In the genomic region with DNA sequence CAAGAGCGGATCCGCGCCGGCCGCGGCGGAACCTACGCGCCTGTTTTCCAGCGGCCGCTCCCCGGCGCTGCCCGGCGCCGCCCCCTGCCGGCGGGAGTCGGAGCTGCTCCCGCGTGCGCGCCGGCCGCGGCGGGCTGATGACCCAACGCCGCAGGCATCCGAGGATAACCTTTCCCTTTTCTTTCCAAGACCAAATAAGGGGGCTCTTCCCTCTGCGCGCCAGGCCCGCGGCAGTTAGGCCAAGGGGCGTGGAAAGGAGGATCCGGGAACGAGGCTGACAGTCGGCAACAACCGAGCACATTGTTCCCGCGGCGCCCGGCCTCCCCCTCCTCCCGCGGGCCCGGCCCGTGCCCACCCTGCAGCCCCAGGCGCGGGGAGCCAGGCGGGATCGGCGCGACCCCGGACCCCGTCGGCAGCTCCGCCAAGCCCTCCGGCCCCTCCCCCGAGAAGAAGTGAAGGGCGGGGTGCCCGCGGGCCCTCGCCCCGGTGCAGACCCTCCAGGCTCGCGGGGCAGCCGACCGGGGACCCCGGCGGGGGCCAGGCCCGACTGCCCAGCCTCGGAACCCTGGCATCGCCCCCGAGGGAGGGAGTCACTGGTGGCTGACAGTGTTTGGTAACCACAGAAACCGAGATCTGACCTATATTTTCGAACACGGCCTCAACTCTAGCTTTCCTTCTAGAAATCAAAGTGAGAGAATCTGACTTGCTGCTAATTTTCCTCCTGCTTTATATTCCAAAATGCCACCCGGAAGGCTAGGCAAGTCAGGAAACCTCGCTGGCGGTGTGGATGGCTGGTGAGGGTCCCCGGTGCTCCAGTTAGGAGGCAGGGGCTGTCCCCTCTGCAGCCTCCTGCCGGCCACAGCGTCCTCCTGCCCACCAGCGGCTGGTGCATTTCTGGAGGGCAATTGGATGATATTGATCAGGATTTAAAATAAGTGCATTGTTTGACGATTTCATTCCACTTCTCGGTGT, we compare ENCODE assay signal across 8 cellular contexts. TPM values are rescaled to one million over a fixed set of nuclear protein-coding genes. Genes with fewer than 3 reads are reported as not detected.
DNase-seq lines count a peak whose midpoint lies in the region; ATAC-seq and TF ChIP-seq lines count a peak whose summit lies in the region.

No MANE protein-coding gene starts in this region.

- peak overlapping the region; percentile 55 for H3K9ac ChIP-seq in endodermal cell (ENCODE audit: extremely low read depth, low read length, poor library complexity, severe bottlenecking)
- H3K9ac ChIP-seq in mesenchymal stem cell (ENCODE audit: low read length): peak overlapping the region; percentile 90

- H2BK12ac ChIP-seq in mesenchymal stem cell (ENCODE audit: low read length in 2 of 2): peak overlapping the region in 1 of 2 experiments; percentile 55

- H2BK15ac ChIP-seq in mesenchymal stem cell (ENCODE audit: low read depth, poor library complexity, severe bottlenecking): peak overlapping the region; percentile 89

- peaks cover 5% of the 10 kb centered on the region for H3K4me1 Mint-ChIP-seq in activated CD8-positive, alpha-beta memory T cell treated with anti-CD3 and anti-CD28 coated beads, Interleukin-2, amount 10 ng/mL, durations not matched to agents 7 days and 5 days
- H3K4me1 Mint-ChIP-seq in endodermal cell: peaks cover 4% of the 10 kb centered on the region

- TF ChIP-seq CTCF in endodermal cell (conservative IDR thresholded peaks at IDR 0.05): peak; percentile 85

- peak overlapping the region; percentile 99 for H4K8ac ChIP-seq in mesenchymal stem cell (ENCODE audit: low read length)

- H3K4me1 ChIP-seq in endodermal cell (ENCODE audit: control insufficient read depth, insufficient read depth, low read length): no peaks in the 10 kb centered on the region
- H3K4me1 ChIP-seq in mesenchymal stem cell (ENCODE audit: control insufficient read depth, insufficient read depth, low read depth, low read length): peaks cover 5% of the 10 kb centered on the region

- no peak overlapping the region for H2AK5ac ChIP-seq in mesenchymal stem cell (ENCODE audit: low read length, severe bottlenecking)

- H2AFZ ChIP-seq in mesenchymal stem cell (ENCODE audit: low read depth, low read length): peak overlapping the region; percentile 92

- peak overlapping the region; percentile 75 for H3K4me3 ChIP-seq in endodermal cell (ENCODE audit: low read length)
- peak overlapping the region; percentile 74 to 77 for H3K4me3 ChIP-seq in mesenchymal stem cell (ENCODE audit: insufficient read depth in 1 of 2, low read depth in 1 of 2, low read length in 2 of 2)

- H4K91ac ChIP-seq in mesenchymal stem cell (ENCODE audit: low read length): peak overlapping the region; percentile 55

- H3K4me2 ChIP-seq in mesenchymal stem cell (ENCODE audit: low read length, poor library complexity, severe bottlenecking): peak overlapping the region; percentile 97

- H3K4me3 Mint-ChIP-seq in activated CD8-positive, alpha-beta memory T cell treated with anti-CD3 and anti-CD28 coated beads, Interleukin-2, amount 10 ng/mL, durations not matched to agents 7 days and 5 days: peak overlapping the region; percentile 39
- peak overlapping the region; percentile 60 for H3K4me3 Mint-ChIP-seq in endodermal cell

- peak; percentile 80 for ATAC-seq in HG02852 (IDR thresholded peaks at IDR 0.05; ENCODE audit: unreplicated experiment)
- peak; percentile 88 for ATAC-seq in activated CD8-positive, alpha-beta memory T cell treated with anti-CD3 and anti-CD28 coated beads, Interleukin-2, amount 10 ng/mL, durations not matched to agents 7 days and 5 days

- no peaks in the 10 kb centered on the region for H3K79me1 ChIP-seq in mesenchymal stem cell (replicated peaks; ENCODE audit: low read length, poor library complexity, severe bottlenecking)

- peak overlapping the region; percentile 75 for H2BK5ac ChIP-seq in mesenchymal stem cell (ENCODE audit: low read depth, low read length, poor library complexity, severe bottlenecking)

- H3K9me3 ChIP-seq in endodermal cell (ENCODE audit: control insufficient read depth, low read length) (no peaks in the 10 kb centered on the region), mesenchymal stem cell (ENCODE audit: control insufficient read depth, low read length) (no peaks in the 10 kb centered on the region)

- peak; percentile 24 to 66 for DNase-seq in NCI-H446 (lab: John Stamatoyannopoulos, UW)
- no peak for DNase-seq in NCI-H446 treated with DMSO at 0.1 percent for 48 hours (lab: John Stamatoyannopoulos, UW)
- DNase-seq in NCI-H2196 treated with DMSO at 0.1 percent for 48 hours (lab: John Stamatoyannopoulos, UW; ENCODE audit: unreplicated experiment): peak; percentile 36
- DNase-seq in activated CD8-positive, alpha-beta memory T cell treated with anti-CD3 and anti-CD28 coated beads, Interleukin-2, amount 10 ng/mL, durations not matched to agents 7 days and 5 days: no peak
- DNase-seq in endodermal cell: peak; percentile 95
- peak; percentile 90 for DNase-seq in mesenchymal stem cell
- peak in 2 of 3 donors; percentile 7 to 28 for DNase-seq in stimulated activated CD4-positive, alpha-beta T cell treated with anti-CD3 and anti-CD28 coated beads, TNF-alpha, amount 100 ng/mL, for 48 hours (ENCODE audit: low read depth in 3 of 3)

- H3K27me3 ChIP-seq in endodermal cell (ENCODE audit: control insufficient read depth, insufficient read depth, low read length, poor library complexity, severe bottlenecking): peaks cover 21% of the 10 kb centered on the region
- peaks cover 18 to 20% of the 10 kb centered on the region in 2 experiments for H3K27me3 ChIP-seq in mesenchymal stem cell (ENCODE audit: control insufficient read depth in 1 of 2, insufficient read depth in 1 of 2, low read length in 2 of 2)

- H3K18ac ChIP-seq in mesenchymal stem cell (ENCODE audit: low read depth in 1 of 2, low read length in 2 of 2): peak overlapping the region; percentile 79 to 91

- no peak overlapping the region for H3K23ac ChIP-seq in mesenchymal stem cell (ENCODE audit: low read length in 2 of 2)

- H3K27ac ChIP-seq in endodermal cell (ENCODE audit: low read depth, low read length) (peak overlapping the region; percentile 81), mesenchymal stem cell (ENCODE audit: low read length, poor library complexity, severe bottlenecking) (peak overlapping the region; percentile 53)

- CTCF ChIA-PET in activated CD8-positive, alpha-beta memory T cell treated with anti-CD3 and anti-CD28 coated beads, Interleukin-2, amount 10 ng/mL, durations not matched to agents 7 days and 5 days (lab: Charles Lee): interaction anchor here (0.6 to 5.2 kb wide), 13 partner anchors 10 to 411 kb away, joined by 3 to 38 read pairs (median 4); partner anchors contain the start of gene SYNM

- H3K14ac ChIP-seq in mesenchymal stem cell (ENCODE audit: low read length in 2 of 2): no peak overlapping the region

- H2BK120ac ChIP-seq in mesenchymal stem cell (ENCODE audit: low read depth, low read length): peak overlapping the region; percentile 87

- H3K9me3 Mint-ChIP-seq in activated CD8-positive, alpha-beta memory T cell treated with anti-CD3 and anti-CD28 coated beads, Interleukin-2, amount 10 ng/mL, durations not matched to agents 7 days and 5 days (ENCODE audit: low read depth): no peaks in the 10 kb centered on the region
- H3K9me3 Mint-ChIP-seq in endodermal cell: no peaks in the 10 kb centered on the region

- no peaks in the 10 kb centered on the region for H3K36me3 Mint-ChIP-seq in activated CD8-positive, alpha-beta memory T cell treated with anti-CD3 and anti-CD28 coated beads, Interleukin-2, amount 10 ng/mL, durations not matched to agents 7 days and 5 days
- no peaks in the 10 kb centered on the region for H3K36me3 Mint-ChIP-seq in endodermal cell (ENCODE audit: low read depth)

- no peak overlapping the region for H3K27ac Mint-ChIP-seq in activated CD8-positive, alpha-beta memory T cell treated with anti-CD3 and anti-CD28 coated beads, Interleukin-2, amount 10 ng/mL, durations not matched to agents 7 days and 5 days
- peak overlapping the region; percentile 89 for H3K27ac Mint-ChIP-seq in endodermal cell

- H3K4ac ChIP-seq in mesenchymal stem cell (ENCODE audit: low read depth in 1 of 2, low read length in 2 of 2): peak overlapping the region; percentile 90 to 94

- 6 to 13% methylated on average over 35 to 86 of the region's 86 CpGs for WGBS in endodermal cell (ENCODE audit: insufficient coverage in 1 of 2, insufficient read length in 1 of 2), 2 experiments
- 7% methylated on average over 66 of the region's 86 CpGs for WGBS in mesenchymal stem cell

- no peaks in the 10 kb centered on the region for H3K36me3 ChIP-seq in endodermal cell (ENCODE audit: control insufficient read depth, insufficient read depth, low read length)
- no peaks in the 10 kb centered on the region for H3K36me3 ChIP-seq in mesenchymal stem cell (ENCODE audit: control insufficient read depth in 1 of 2, insufficient read depth in 2 of 2, low read depth in 1 of 2, low read length in 2 of 2)

- H3K27me3 Mint-ChIP-seq in activated CD8-positive, alpha-beta memory T cell treated with anti-CD3 and anti-CD28 coated beads, Interleukin-2, amount 10 ng/mL, durations not matched to agents 7 days and 5 days: peaks cover 45% of the 10 kb centered on the region
- peaks cover 52% of the 10 kb centered on the region for H3K27me3 Mint-ChIP-seq in endodermal cell (ENCODE audit: insufficient read depth)

RNA-seq across cellular contexts. Expression of gene SYNM, which starts 45.6 kb away (rescaled TPM):
- total RNA-seq in activated CD8-positive, alpha-beta memory T cell treated with anti-CD3 and anti-CD28 coated beads, Interleukin-2, amount 10 ng/mL, durations not matched to agents 7 days and 5 days: 1 to 10 TPM; 1.5 TPM
- total RNA-seq in endodermal cell: 10 to 100 TPM in 1 of 2 donors, 1 to 10 TPM in 1; 2.3 to 12.5 TPM
- 2.0 TPM for polyA plus RNA-seq in endodermal cell (2013, experiment 1 of 2)
- 2.5 TPM for polyA plus RNA-seq in endodermal cell (2013, experiment 2 of 2)
- 6.0 TPM for polyA plus RNA-seq in mesenchymal stem cell (2013, experiment 1 of 2)
- polyA plus RNA-seq in mesenchymal stem cell (2013, experiment 2 of 2): 5.7 TPM

RNA-seq across cellular contexts. Expression of gene PGPEP1L, which starts 51.7 kb away (rescaled TPM):
- not detected for total RNA-seq in activated CD8-positive, alpha-beta memory T cell treated with anti-CD3 and anti-CD28 coated beads, Interleukin-2, amount 10 ng/mL, durations not matched to agents 7 days and 5 days
- total RNA-seq in endodermal cell: not detected
- not detected for polyA plus RNA-seq in endodermal cell (2013, experiment 1 of 2)
- polyA plus RNA-seq in endodermal cell (2013, experiment 2 of 2): not detected
- not detected for polyA plus RNA-seq in mesenchymal stem cell (2013, experiment 1 of 2)
- not detected for polyA plus RNA-seq in mesenchymal stem cell (2013, experiment 2 of 2)

Comparison
In these comparisons a context has a peak if more than half of its experiments do, and no peak if none do; other contexts are left out.
1. DNase-seq: peak in NCI-H446 (2 of 2), NCI-H2196 treated with DMSO at 0.1 percent for 48 hours (single experiment), endodermal cell (single experiment), mesenchymal stem cell (single experiment) and stimulated activated CD4-positive, alpha-beta T cell treated with anti-CD3 and anti-CD28 coated beads, TNF-alpha, amount 100 ng/mL, for 48 hours (2 of 3); none in NCI-H446 treated with DMSO at 0.1 percent for 48 hours (single experiment) and activated CD8-positive, alpha-beta memory T cell treated with anti-CD3 and anti-CD28 coated beads, Interleukin-2, amount 10 ng/mL, durations not matched to agents 7 days and 5 days (single experiment).